In the genomic region with DNA sequence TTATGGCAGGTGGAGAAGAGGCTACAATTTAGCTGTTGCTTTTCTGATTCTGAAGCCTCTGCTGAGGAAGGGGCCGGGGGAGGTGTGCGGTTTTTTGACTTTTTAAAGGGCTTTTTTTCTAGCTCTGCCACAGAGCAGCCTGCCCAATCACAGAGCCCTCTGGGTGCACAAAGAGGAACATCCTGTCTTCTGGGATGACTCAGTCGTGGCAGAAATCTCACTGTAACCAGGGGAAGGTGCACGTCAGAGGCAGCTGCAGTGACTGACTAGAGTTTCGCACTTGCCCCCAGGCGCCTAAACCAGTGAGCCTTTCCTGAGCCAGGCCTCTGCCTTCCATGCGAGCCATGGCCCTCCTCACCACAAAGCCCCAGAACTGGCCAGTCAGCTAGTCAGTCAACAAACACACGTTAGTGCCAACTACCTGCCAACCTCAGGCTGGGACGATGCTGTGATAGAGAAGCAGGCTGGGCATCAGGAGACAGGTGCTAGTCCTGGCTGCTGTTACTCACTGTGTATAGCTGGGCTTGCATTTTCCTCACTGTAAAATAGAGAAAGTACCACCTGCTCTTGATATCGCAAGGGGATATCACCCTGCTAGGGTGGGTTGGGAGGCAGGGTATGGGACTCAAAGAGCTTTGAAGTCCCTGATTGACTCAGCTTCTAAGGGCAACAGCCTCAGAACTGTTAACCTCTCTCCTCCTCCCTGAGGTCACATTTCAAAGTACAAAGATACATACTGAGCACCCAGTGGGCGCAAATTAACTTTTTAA, we compare ENCODE assay signal across 8 cellular contexts. TPM values are rescaled to one million over a fixed set of nuclear protein-coding genes. Genes with fewer than 3 reads are reported as not detected.
DNase-seq lines count a peak whose midpoint lies in the region; ATAC-seq and TF ChIP-seq lines count a peak whose summit lies in the region.

No MANE protein-coding gene starts in this region.

- no peaks in the 10 kb centered on the region for H3K9me2 ChIP-seq in PC-3 (replicated peaks; ENCODE audit: low read length)

- DNase-seq in PC-3 (peak; percentile 87), activated T-helper 1 cell treated with Interleukin-2 at 50 U/mL for 16 hours (ENCODE audit: low read depth) (peak; percentile 81), foreskin fibroblast (peak; percentile 91 to 94), transverse colon (peak; percentile 89), NCI-H1417 (lab: John Stamatoyannopoulos, UW) (no peak)

- H2AFZ ChIP-seq in PC-3 (ENCODE audit: low read length) (no peak overlapping the region), parathyroid adenoma (no peak overlapping the region)

- H3K9me3 ChIP-seq in PC-3 (ENCODE audit: low read length): no peaks in the 10 kb centered on the region
- H3K9me3 ChIP-seq in parathyroid adenoma (ENCODE audit: control insufficient read depth, low read length): no peaks in the 10 kb centered on the region
- no peaks in the 10 kb centered on the region for H3K9me3 ChIP-seq in transverse colon

- peaks cover 19% of the 10 kb centered on the region for H3K4me1 ChIP-seq in PC-3 (ENCODE audit: insufficient read depth, low read length)
- H3K4me1 ChIP-seq in parathyroid adenoma: no peaks in the 10 kb centered on the region
- H3K4me1 ChIP-seq in transverse colon: peaks cover 39 to 82% (median 70%) of the 10 kb centered on the region in 4 donors

- H3F3A ChIP-seq in PC-3 (ENCODE audit: low read length, unreplicated experiment): no peaks in the 10 kb centered on the region

- H3K9ac ChIP-seq in PC-3 (ENCODE audit: low read length) (peak overlapping the region; percentile 70), parathyroid adenoma (no peak overlapping the region)

- TF ChIP-seq EP300 in transverse colon (IDR thresholded peaks at IDR 0.05; ENCODE audit: low read depth): peak; percentile 8

- H3K36me3 ChIP-seq in PC-3 (ENCODE audit: low read depth, low read length) (no peaks in the 10 kb centered on the region), parathyroid adenoma (ENCODE audit: control insufficient read depth, insufficient read depth, low read length) (no peaks in the 10 kb centered on the region), transverse colon (peaks cover 0 to 5% (median 0%) of the 10 kb centered on the region in 4 donors)

- ATAC-seq in GM18498 (IDR thresholded peaks at IDR 0.05; ENCODE audit: unreplicated experiment): peak; percentile 87
- peak; percentile 86 for ATAC-seq in HG02885 (IDR thresholded peaks at IDR 0.05; ENCODE audit: poor library complexity, unreplicated experiment)
- peak; percentile 98 for ATAC-seq in PC-3

- no peaks in the 10 kb centered on the region for H3K27me3 ChIP-seq in PC-3 (ENCODE audit: low read length)
- H3K27me3 ChIP-seq in parathyroid adenoma (ENCODE audit: control insufficient read depth, insufficient read depth, low read length): no peaks in the 10 kb centered on the region
- no peaks in the 10 kb centered on the region for H3K27me3 ChIP-seq in transverse colon

- intact Hi-C loops in PC-3 (cut with micrococcal nuclease): no loop called here
- intact Hi-C loops in transverse colon (cut with DNase I; ENCODE audit: low total_unique reads): no loop called here

- in situ Hi-C loops in transverse colon (cut with MboI; ENCODE audit: low pct_ligation_motif_present in 1 of 4, low pct_unique_long_range_greater_than_20kb in 1 of 4, low sequenced_read_pairs in 3 of 4): no loop called here

- TF ChIP-seq POLR2A in transverse colon (IDR thresholded peaks at IDR 0.05): peak; percentile 83

- H3K4me2 ChIP-seq in PC-3 (ENCODE audit: low read length) (peak overlapping the region; percentile 73), parathyroid adenoma (ENCODE audit: low read length) (no peak overlapping the region)

- H3K79me2 ChIP-seq in PC-3 (ENCODE audit: low read length): no peaks in the 10 kb centered on the region
- H3K79me2 ChIP-seq in parathyroid adenoma: no peaks in the 10 kb centered on the region

- peak overlapping the region; percentile 91 for H3K27ac ChIP-seq in PC-3 (ENCODE audit: low read length)
- peak overlapping the region; percentile 64 for H3K27ac ChIP-seq in parathyroid adenoma
- peak overlapping the region; percentile 86 to 91 (median 90) for H3K27ac ChIP-seq in transverse colon

- CTCF ChIA-PET in PC-3 (lab: Charles Lee): interaction anchor here (1.5 kb wide), 1 partner anchor 80 kb away, joined by 3 read pairs; no protein-coding TSS in a partner anchor

- no TSS peak for BruUV-seq in PC-3 (replicated peaks; lab: Mats Ljungman, UMichigan)

- WGBS in transverse colon (ENCODE audit: low coverage in 1 of 2), 2 donors: 52 to 72% methylated on average over 3 to 11 of the region's 11 CpGs

- H4K20me1 ChIP-seq in PC-3 (ENCODE audit: low read length): no peaks in the 10 kb centered on the region

- POLR2A ChIA-PET in PC-3 (lab: Charles Lee; ENCODE audit: unreplicated experiment): no interaction called here

- 0 out of 2 replicates have a peak, but pooled peaks have one; percentile 11 for TF ChIP-seq CTCF in PC-3 (conservative IDR thresholded peaks at IDR 0.05; ENCODE audit: low read depth, low read length)
- TF ChIP-seq CTCF in foreskin fibroblast (IDR thresholded peaks at IDR 0.05; ENCODE audit: low read depth, low read length): no peak
- TF ChIP-seq CTCF in parathyroid adenoma (IDR thresholded peaks at IDR 0.05): no peak
- TF ChIP-seq CTCF in transverse colon (IDR thresholded peaks at IDR 0.05): no peak

- peak overlapping the region; percentile 39; the same call in 1 of the 2 replicates for H3K4me3 ChIP-seq in PC-3 (ENCODE audit: low read length)
- peak overlapping the region in 1 of 2 donors; percentile 57 for H3K4me3 ChIP-seq in foreskin fibroblast (ENCODE audit: low read depth in 1 of 2, low read length in 2 of 2)
- H3K4me3 ChIP-seq in parathyroid adenoma (ENCODE audit: low read depth, low read length): no peak overlapping the region
- H3K4me3 ChIP-seq in transverse colon: peak overlapping the region in 3 of 4 donors; percentile 39 to 59 (median 46)

RNA-seq across cellular contexts. Expression of gene AKNA, which starts 2.2 kb away (rescaled TPM):
- total RNA-seq in PC-3 (2014; rRNA removed): 7.6 and 9.1 TPM in 2 replicates
- 10 to 100 TPM; 34.8 to 63.2 (median 48.6) TPM for total RNA-seq in transverse colon

RNA-seq across cellular contexts. Expression of gene ORM2, which starts 55.9 kb away (rescaled TPM):
- total RNA-seq in PC-3 (2014; rRNA removed) (not detected in 2 replicates), transverse colon (not detected)

Comparison
In these comparisons a context has a peak if more than half of its experiments do, and no peak if none do; other contexts are left out.
1. DNase-seq: peak in PC-3 (single experiment), activated T-helper 1 cell treated with Interleukin-2 at 50 U/mL for 16 hours (single experiment), foreskin fibroblast (2 of 2) and transverse colon (single experiment); none in NCI-H1417 (0 of 3).
2. Peak in every context shown above with its lines, with median percentiles within 50 percentile points of each other: ATAC-seq and H3K27ac ChIP-seq.